8 cellular contexts compared by ENCODE assay signal in the genomic region with DNA sequence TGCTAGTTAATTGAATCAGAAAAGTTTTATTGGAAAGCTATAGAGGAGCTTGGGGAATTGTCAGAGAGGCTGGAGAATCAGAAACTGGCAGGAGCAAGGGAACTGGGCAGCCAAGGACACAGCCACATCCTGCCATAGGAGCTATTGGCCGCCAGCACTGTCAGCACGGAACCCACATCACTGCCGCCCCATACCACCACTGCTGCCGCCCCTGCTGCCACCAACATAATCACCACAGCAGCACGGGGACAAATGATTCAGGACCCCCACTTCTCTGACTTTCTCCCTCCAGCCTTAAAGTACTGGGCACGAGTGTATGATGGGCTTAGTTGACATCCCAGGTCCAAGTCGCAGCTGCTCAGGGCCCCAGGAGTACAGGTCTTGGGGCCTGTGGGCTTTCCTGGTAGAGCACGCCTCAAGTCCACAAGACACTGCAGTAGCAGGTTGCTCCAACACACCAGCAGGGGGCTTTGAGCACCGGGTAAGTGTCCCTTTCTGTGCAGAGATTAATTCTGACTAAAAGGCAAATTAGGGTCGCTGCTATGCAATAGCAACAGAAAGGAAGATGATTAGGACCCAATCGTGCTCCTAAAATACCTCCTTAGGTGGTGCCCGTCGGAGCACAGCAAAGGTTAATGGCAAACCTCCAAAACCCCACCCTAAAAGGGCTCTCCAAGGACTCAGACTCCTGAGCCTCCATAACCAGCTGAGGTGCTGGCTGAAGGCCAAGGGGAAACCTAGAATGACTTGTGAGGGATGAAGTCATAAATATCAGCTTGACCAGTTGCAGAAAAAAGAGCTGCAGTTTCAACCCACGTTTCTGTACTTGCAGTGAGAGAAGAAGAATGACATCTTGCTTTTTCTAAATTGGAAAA. TPM values are rescaled to one million over a fixed set of nuclear protein-coding genes. Genes with fewer than 3 reads are reported as not detected.
DNase-seq lines count a peak whose midpoint lies in the region; ATAC-seq and TF ChIP-seq lines count a peak whose summit lies in the region.

No MANE protein-coding gene starts in this region.

- intact Hi-C loops in activated CD8-positive, alpha-beta T cell treated with anti-CD3 and anti-CD28 coated beads for 36 hours (cut with micrococcal nuclease) = no loop called here

- peak in 2 of 3 donors; percentile 22 to 50 for DNase-seq in CD4-positive, CD25-positive, alpha-beta regulatory T cell
- peak; percentile 35 for DNase-seq in NCI-H1694 treated with DMSO at 0.1 percent for 48 hours (lab: John Stamatoyannopoulos, UW)
- DNase-seq in activated CD8-positive, alpha-beta T cell treated with anti-CD3 and anti-CD28 coated beads for 36 hours = peak; percentile 46
- DNase-seq in cardiac muscle cell (ENCODE audit: low read depth in 1 of 2, low spot score in 1 of 2) = peak; percentile 66 to 82
- peak; percentile 11 for DNase-seq in stimulated activated CD4-positive, alpha-beta T cell treated with anti-CD3 and anti-CD28 coated beads, Interleukin-12 subunit alpha, Interleukin-12 subunit beta, amount 100 ng/mL, for 4 hours

- H3K36me3 Mint-ChIP-seq in CD4-positive, CD25-positive, alpha-beta regulatory T cell = peaks cover 10% of the 10 kb centered on the region
- H3K36me3 Mint-ChIP-seq in activated CD8-positive, alpha-beta T cell treated with anti-CD3 and anti-CD28 coated beads for 36 hours (ENCODE audit: low read depth) = peaks cover 20% of the 10 kb centered on the region

- H3K4me1 Mint-ChIP-seq in CD4-positive, CD25-positive, alpha-beta regulatory T cell = peaks cover 0 to 27% (median 18%) of the 10 kb centered on the region in 4 donors
- H3K4me1 Mint-ChIP-seq in activated CD8-positive, alpha-beta T cell treated with anti-CD3 and anti-CD28 coated beads for 36 hours (ENCODE audit: low read depth) = peaks cover 28% of the 10 kb centered on the region

- no peaks in the 10 kb centered on the region for H3K27me3 ChIP-seq in CD4-positive, CD25-positive, alpha-beta regulatory T cell (ENCODE audit: control insufficient read depth, insufficient read depth, low read length)
- no peaks in the 10 kb centered on the region for H3K27me3 ChIP-seq in cardiac muscle cell

- POLR2A ChIA-PET in activated CD8-positive, alpha-beta T cell treated with anti-CD3 and anti-CD28 coated beads for 36 hours (lab: Charles Lee) = no interaction called here

- peak; percentile 33 for TF ChIP-seq CTCF in activated CD8-positive, alpha-beta T cell treated with anti-CD3 and anti-CD28 coated beads for 36 hours (IDR thresholded peaks at IDR 0.05)
- peak; percentile 59 for TF ChIP-seq CTCF in cardiac muscle cell (IDR thresholded peaks at IDR 0.05; ENCODE audit: low read depth, low read length)

- peaks cover 7% of the 10 kb centered on the region for H3K36me3 ChIP-seq in CD4-positive, CD25-positive, alpha-beta regulatory T cell (ENCODE audit: control insufficient read depth, insufficient read depth, low read length)
- H3K36me3 ChIP-seq in cardiac muscle cell = no peaks in the 10 kb centered on the region

- H3K4me3 ChIP-seq in CD4-positive, CD25-positive, alpha-beta regulatory T cell (ENCODE audit: low read depth, low read length) = no peak overlapping the region
- no peak overlapping the region for H3K4me3 ChIP-seq in cardiac muscle cell

- no peak overlapping the region for H3K27ac ChIP-seq in CD4-positive, CD25-positive, alpha-beta regulatory T cell (ENCODE audit: insufficient read depth, low read length, poor library complexity, severe bottlenecking)
- no peak overlapping the region for H3K27ac ChIP-seq in cardiac muscle cell

- H3K4me3 Mint-ChIP-seq in CD4-positive, CD25-positive, alpha-beta regulatory T cell = no peak overlapping the region
- no peak overlapping the region for H3K4me3 Mint-ChIP-seq in activated CD8-positive, alpha-beta T cell treated with anti-CD3 and anti-CD28 coated beads for 36 hours

- CTCF ChIA-PET in activated CD8-positive, alpha-beta T cell treated with anti-CD3 and anti-CD28 coated beads for 36 hours (lab: Charles Lee) = interaction anchor here (1.2 kb wide), 1 partner anchor 11 kb away, joined by 4 read pairs; no protein-coding TSS in a partner anchor

- no peak overlapping the region for H3K27ac Mint-ChIP-seq in CD4-positive, CD25-positive, alpha-beta regulatory T cell
- no peak overlapping the region for H3K27ac Mint-ChIP-seq in activated CD8-positive, alpha-beta T cell treated with anti-CD3 and anti-CD28 coated beads for 36 hours

- no peaks in the 10 kb centered on the region for H3K27me3 Mint-ChIP-seq in CD4-positive, CD25-positive, alpha-beta regulatory T cell
- H3K27me3 Mint-ChIP-seq in activated CD8-positive, alpha-beta T cell treated with anti-CD3 and anti-CD28 coated beads for 36 hours = no peaks in the 10 kb centered on the region

- H3K9me3 Mint-ChIP-seq in CD4-positive, CD25-positive, alpha-beta regulatory T cell = no peaks in the 10 kb centered on the region
- no peaks in the 10 kb centered on the region for H3K9me3 Mint-ChIP-seq in activated CD8-positive, alpha-beta T cell treated with anti-CD3 and anti-CD28 coated beads for 36 hours

- ATAC-seq in CD4-positive, CD25-positive, alpha-beta regulatory T cell (ENCODE audit: low read depth in 2 of 2) = peak in 1 of 2 donors; percentile 47
- ATAC-seq in GM18858 (IDR thresholded peaks at IDR 0.05; ENCODE audit: unreplicated experiment) = peak; percentile 80
- ATAC-seq in HG02938 (IDR thresholded peaks at IDR 0.05; ENCODE audit: unreplicated experiment) = peak; percentile 94
- peak; percentile 75 for ATAC-seq in activated CD8-positive, alpha-beta T cell treated with anti-CD3 and anti-CD28 coated beads for 36 hours
- no peak for ATAC-seq in HG02840 (IDR thresholded peaks at IDR 0.05; ENCODE audit: low FRiP score, unreplicated experiment)

- H3K4me1 ChIP-seq in CD4-positive, CD25-positive, alpha-beta regulatory T cell (ENCODE audit: control insufficient read depth, insufficient read depth, low read length, poor library complexity, severe bottlenecking) = peaks cover 1% of the 10 kb centered on the region
- peaks cover 7% of the 10 kb centered on the region for H3K4me1 ChIP-seq in cardiac muscle cell (ENCODE audit: low read depth)

- no peaks in the 10 kb centered on the region for H3K9me3 ChIP-seq in CD4-positive, CD25-positive, alpha-beta regulatory T cell (ENCODE audit: control insufficient read depth in 2 of 2, low read length in 2 of 2)
- no peaks in the 10 kb centered on the region for H3K9me3 ChIP-seq in cardiac muscle cell (ENCODE audit: low read depth)

RNA-seq across cellular contexts. Expression of gene PJA1, which starts 6.8 kb away (rescaled TPM):
- 20.2 TPM for total RNA-seq in CD4-positive, CD25-positive, alpha-beta regulatory T cell
- 10 to 100 TPM; 28.6 to 49.0 (median 40.0) TPM for polyA plus RNA-seq in CD4-positive, CD25-positive, alpha-beta regulatory T cell
- 10 to 100 TPM; 21.0 to 22.6 TPM for total RNA-seq in activated CD8-positive, alpha-beta T cell treated with anti-CD3 and anti-CD28 coated beads for 36 hours
- 67.4 and 68.9 TPM in 2 replicates for total RNA-seq in cardiac muscle cell
- polyA plus RNA-seq in cardiac muscle cell = 73.4 and 79.7 TPM in 2 replicates

Comparison
In these comparisons a context has a peak if more than half of its experiments do, and no peak if none do; other contexts are left out.
1. DNase-seq: peak in every context shown above with its lines; median percentile 74 in cardiac muscle cell; 46 in activated CD8-positive, alpha-beta T cell treated with anti-CD3 and anti-CD28 coated beads for 36 hours; 36 in CD4-positive, CD25-positive, alpha-beta regulatory T cell; 35 in NCI-H1694 treated with DMSO at 0.1 percent for 48 hours; 11 in stimulated activated CD4-positive, alpha-beta T cell treated with anti-CD3 and anti-CD28 coated beads, Interleukin-12 subunit alpha, Interleukin-12 subunit beta, amount 100 ng/mL, for 4 hours.